Comparison of ENCODE assay signal across 10 cellular contexts in genomic region chr5:150497989-150498317, GRCh38. TPM values are rescaled to one million over a fixed set of nuclear protein-coding genes. Genes with fewer than 3 reads are reported as not detected.
DNase-seq lines count a peak whose midpoint lies in the region; ATAC-seq and TF ChIP-seq lines count a peak whose summit lies in the region.
"Had no signal": no experiment of that assay in that cellular context is flagged by ENCODE, and none has a peak within 500 bp of the region (broad histone marks: within the 10 kb centered on the region; RNA-seq: fewer than 3 reads in every experiment).

No MANE protein-coding gene starts in this region.

- peaks cover 7% of the 10 kb centered on the region; the same call in 1 of the 2 replicates for H3K36me3 ChIP-seq in HUES48 (ENCODE audit: control insufficient read depth, insufficient read depth, low read length)
- H3K36me3 ChIP-seq in lung (ENCODE audit: control insufficient read depth in 2 of 2, insufficient read depth in 2 of 2, low read length in 2 of 2) = no peaks in the 10 kb centered on the region
- no peaks in the 10 kb centered on the region for H3K36me3 ChIP-seq in A673 (ENCODE audit: insufficient read depth, low read length, poor library complexity, severe bottlenecking)

- 67 to 74% methylated on average over 5 of the region's 5 CpGs for WGBS in lung, 2 donors

- POLR2A ChIA-PET in A673 (lab: Charles Lee; ENCODE audit: low non-redundant PET) = no interaction called here

- no TSS peak for BruUV-seq in A673 (replicated peaks; lab: Mats Ljungman, UMichigan)

- intact Hi-C loops in A673 (cut with micrococcal nuclease; ENCODE audit: unreplicated experiment) = no loop called here

- peaks cover 33% of the 10 kb centered on the region for H3K4me1 ChIP-seq in HUES48 (ENCODE audit: control insufficient read depth, insufficient read depth, low read length)
- H3K4me1 ChIP-seq in lung (ENCODE audit: control insufficient read depth in 2 of 2, insufficient read depth in 2 of 2, low read length in 2 of 2) = peaks cover 45 to 53% of the 10 kb centered on the region in 2 donors
- H3K4me1 ChIP-seq in A673 (ENCODE audit: insufficient read depth, low read length, poor library complexity, severe bottlenecking) = peaks cover 10% of the 10 kb centered on the region

- CTCF ChIA-PET in A673 (lab: Charles Lee) = no interaction called here

- H3K9me3 ChIP-seq in HUES48 (ENCODE audit: control insufficient read depth, insufficient read depth, low read length) (no peaks in the 10 kb centered on the region), lung (ENCODE audit: control insufficient read depth in 2 of 2, insufficient read depth in 1 of 2, low read length in 1 of 2) (no peaks in the 10 kb centered on the region), A673 (ENCODE audit: low read depth, low read length, poor library complexity, severe bottlenecking) (no peaks in the 10 kb centered on the region)

- DNase-seq in caudate nucleus (lab: John Stamatoyannopoulos, UW) (no peak), lung (ENCODE audit: low spot score) (no peak), substantia nigra (lab: John Stamatoyannopoulos, UW) (no peak), A673 (ENCODE audit: low spot score) (no peak)
- DNase-seq in effector CD4-positive, alpha-beta T cell = no peak
- no peak for DNase-seq in activated CD8-positive, alpha-beta memory T cell treated with anti-CD3 and anti-CD28 coated beads, Interleukin-2, amount 50 U/mL, for 48 hours
- DNase-seq: NCI-H2227 treated with DMSO at 0.1 percent for 48 hours; stimulated activated CD8-positive, alpha-beta memory T cell treated with anti-CD3 and anti-CD28 coated beads, Interleukin-4, amount 100 ng/mL, for 48 hours had no signal

- no peak overlapping the region for H3K4me3 ChIP-seq in HUES48 (ENCODE audit: low read depth, low read length)
- H3K4me3 ChIP-seq in lung = no peak overlapping the region
- no peak overlapping the region for H3K4me3 ChIP-seq in A673 (ENCODE audit: low read depth, low read length, poor library complexity, severe bottlenecking)

- TF ChIP-seq CTCF in lung (IDR thresholded peaks at IDR 0.05; ENCODE audit: control extremely low read depth, extremely low read depth) (no peak), A673 (conservative IDR thresholded peaks at IDR 0.05; ENCODE audit: low read depth, low read length) (no peak)

- H3K27me3 ChIP-seq in HUES48 (ENCODE audit: control insufficient read depth, insufficient read depth, low read length) = no peaks in the 10 kb centered on the region
- no peaks in the 10 kb centered on the region for H3K27me3 ChIP-seq in lung (ENCODE audit: control insufficient read depth, insufficient read depth)
- no peaks in the 10 kb centered on the region for H3K27me3 ChIP-seq in A673 (replicated peaks; ENCODE audit: insufficient read depth, low read depth, low read length, poor library complexity)

- H3K9ac ChIP-seq in HUES48 (ENCODE audit: low read depth, low read length) = no peak overlapping the region

- H3K27ac ChIP-seq in HUES48 (ENCODE audit: low read depth, low read length) (peak overlapping the region; percentile 69), caudate nucleus (ENCODE audit: low read depth, low read length) (peak overlapping the region; percentile 95), lung (ENCODE audit: low read depth in 1 of 2, low read length in 1 of 2) (peak overlapping the region; percentile 70 to 83), substantia nigra (ENCODE audit: low read depth, low read length, poor library complexity, severe bottlenecking) (peak overlapping the region; percentile 99), A673 (ENCODE audit: low read depth, low read length, poor library complexity, severe bottlenecking) (no peak overlapping the region)

- ATAC-seq in lung (ENCODE audit: insufficient read depth, low FRiP score) (peak; percentile 5), GM18870 (IDR thresholded peaks at IDR 0.05; ENCODE audit: unreplicated experiment) (no peak)

RNA-seq across cellular contexts. Expression of gene NDST1, which starts 10.0 kb away (rescaled TPM):
- total RNA-seq in lung (100 to 1,000 TPM in 1 of 2 donors, 10 to 100 TPM in 1; 71.6 to 145 TPM), A673 (2021) (44.0 and 46.7 TPM in 2 replicates)
- polyA plus RNA-seq in lung = 10 to 100 TPM; 45.6 to 49.8 TPM

RNA-seq across cellular contexts. Expression of gene RPS14, which starts 48.4 kb away (rescaled TPM):
- total RNA-seq in lung (1,000 to 10,000 TPM; 1,065 to 1,395 TPM), A673 (2021) (1,789 and 1,909 TPM in 2 replicates)
- polyA plus RNA-seq in lung = 1,000 to 10,000 TPM; 3,509 to 4,623 TPM
